In the genomic region with DNA sequence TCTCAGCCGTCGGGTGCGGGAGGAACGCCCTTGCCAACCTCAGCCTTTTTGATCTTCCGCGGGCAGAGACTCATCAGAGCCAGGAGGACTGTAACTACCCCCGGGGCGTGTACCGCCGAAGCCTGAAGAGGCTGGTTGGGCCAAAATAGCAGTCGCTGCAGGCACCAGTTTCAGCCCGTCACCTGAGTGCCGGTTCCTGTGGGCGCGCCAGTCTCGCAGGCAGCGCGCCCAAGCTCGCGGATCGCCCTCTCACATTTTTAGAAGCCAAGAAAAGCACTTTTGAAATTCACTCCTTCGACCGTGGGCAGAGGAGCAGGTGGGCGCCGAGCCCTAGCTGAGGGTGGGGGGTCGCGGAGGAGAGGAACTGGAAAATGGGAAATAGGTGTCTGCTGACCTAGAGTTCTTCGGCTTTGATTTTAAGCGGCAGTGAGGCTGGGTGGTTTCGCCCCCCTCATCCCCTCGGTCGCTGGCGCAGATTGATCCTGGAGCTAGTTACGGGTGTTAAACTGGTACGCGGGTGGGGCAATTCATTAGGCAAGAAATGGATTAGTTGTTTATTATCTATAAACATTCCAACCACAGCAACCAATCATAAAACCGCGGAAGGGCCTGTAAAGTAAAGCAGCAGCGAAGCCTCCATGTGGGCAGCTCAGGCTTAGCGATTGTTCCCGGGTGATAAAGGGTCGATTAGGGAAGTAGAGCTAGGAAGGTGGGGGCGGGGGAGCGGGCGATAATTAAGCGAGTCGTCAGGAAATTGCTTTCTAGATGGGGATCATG, we compare ENCODE assay signal across 8 cellular contexts.
DNase-seq lines count a peak whose midpoint lies in the region; ATAC-seq and TF ChIP-seq lines count a peak whose summit lies in the region.

No MANE protein-coding gene starts in this region.

- peak overlapping the region; percentile 50 for H3K4me3 Mint-ChIP-seq in activated CD8-positive, alpha-beta T cell treated with anti-CD3 and anti-CD28 coated beads for 36 hours

- peak; percentile 10 for DNase-seq in stimulated activated CD4-positive, alpha-beta T cell treated with anti-CD3 and anti-CD28 coated beads, Interleukin-4, amount 100 ng/mL, for 1 hour
- DNase-seq in stimulated activated CD4-positive, alpha-beta T cell treated with anti-CD3 and anti-CD28 coated beads, Interleukin-4, amount 100 ng/mL, for 24 hours = no peak
- DNase-seq in activated CD8-positive, alpha-beta T cell treated with anti-CD3 and anti-CD28 coated beads for 36 hours = peak; percentile 39
- no peak for DNase-seq in testis
- no peak for DNase-seq in NOMO-1 treated with DMSO at 0.1 percent for 48 hours (lab: John Stamatoyannopoulos, UW; ENCODE audit: unreplicated experiment)

- H3K4me1 ChIP-seq in iPS-18a (ENCODE audit: control insufficient read depth, low read depth, low read length) (peaks cover 20% of the 10 kb centered on the region), testis (peaks cover 20% of the 10 kb centered on the region)

- POLR2A ChIA-PET in activated CD8-positive, alpha-beta T cell treated with anti-CD3 and anti-CD28 coated beads for 36 hours (lab: Charles Lee) = interaction anchor here (0.5 kb wide), 1 partner anchor 113 kb away, joined by 3 read pairs; no protein-coding TSS in a partner anchor

- H3K27ac ChIP-seq in iPS-18a (ENCODE audit: low read length) (no peak overlapping the region), testis (no peak overlapping the region)

- H3K4me3 ChIP-seq in iPS-18a (ENCODE audit: low read length) (peak overlapping the region; percentile 48), testis (peak overlapping the region; percentile 29 to 40)

- peak; percentile 55 for ATAC-seq in activated CD8-positive, alpha-beta T cell treated with anti-CD3 and anti-CD28 coated beads for 36 hours
- ATAC-seq in GM19324 (IDR thresholded peaks at IDR 0.05; ENCODE audit: low FRiP score, unreplicated experiment) = no peak
- ATAC-seq in GM19455 (IDR thresholded peaks at IDR 0.05; ENCODE audit: unreplicated experiment) = no peak

- H3K9me3 Mint-ChIP-seq in activated CD8-positive, alpha-beta T cell treated with anti-CD3 and anti-CD28 coated beads for 36 hours = no peaks in the 10 kb centered on the region

- no peak overlapping the region for H3K27ac Mint-ChIP-seq in activated CD8-positive, alpha-beta T cell treated with anti-CD3 and anti-CD28 coated beads for 36 hours

- H3K36me3 Mint-ChIP-seq in activated CD8-positive, alpha-beta T cell treated with anti-CD3 and anti-CD28 coated beads for 36 hours (ENCODE audit: low read depth) = no peaks in the 10 kb centered on the region

- peaks cover 100% of the 10 kb centered on the region for H3K27me3 ChIP-seq in iPS-18a (ENCODE audit: control insufficient read depth, insufficient read depth, low read length)
- no peaks in the 10 kb centered on the region for H3K27me3 ChIP-seq in testis

- no peaks in the 10 kb centered on the region for H3K36me3 ChIP-seq in iPS-18a (ENCODE audit: control insufficient read depth, low read depth, low read length)
- no peaks in the 10 kb centered on the region for H3K36me3 ChIP-seq in testis (ENCODE audit: low read depth, missing control alignments)

- peaks cover 44% of the 10 kb centered on the region for H3K4me1 Mint-ChIP-seq in activated CD8-positive, alpha-beta T cell treated with anti-CD3 and anti-CD28 coated beads for 36 hours (ENCODE audit: low read depth)

- TF ChIP-seq POLR2A in testis (IDR thresholded peaks at IDR 0.05) = no peak

- no peaks in the 10 kb centered on the region for H3K9me3 ChIP-seq in iPS-18a (ENCODE audit: control insufficient read depth, low read depth, low read length)
- no peaks in the 10 kb centered on the region for H3K9me3 ChIP-seq in testis

- CTCF ChIA-PET in activated CD8-positive, alpha-beta T cell treated with anti-CD3 and anti-CD28 coated beads for 36 hours (lab: Charles Lee) = interaction anchor here (0.6 kb wide), 1 partner anchor 15 kb away, joined by 3 read pairs; no protein-coding TSS in a partner anchor

- intact Hi-C loops in activated CD8-positive, alpha-beta T cell treated with anti-CD3 and anti-CD28 coated beads for 36 hours (cut with micrococcal nuclease) = no loop called here
- intact Hi-C loops in testis (cut with DNase I; ENCODE audit: low total_unique reads) = no loop called here

- WGBS in testis, 2 donors = 7 to 18% methylated on average over 34 to 47 of the region's 47 CpGs

- H3K27me3 Mint-ChIP-seq in activated CD8-positive, alpha-beta T cell treated with anti-CD3 and anti-CD28 coated beads for 36 hours = peaks cover 80% of the 10 kb centered on the region

- TF ChIP-seq CTCF in activated CD8-positive, alpha-beta T cell treated with anti-CD3 and anti-CD28 coated beads for 36 hours (IDR thresholded peaks at IDR 0.05) = no peak
- no peak for TF ChIP-seq CTCF in testis (IDR thresholded peaks at IDR 0.05)

- no peak overlapping the region for H3K9ac ChIP-seq in iPS-18a (ENCODE audit: low read length)

Comparison
In these comparisons a context has a peak if more than half of its experiments do, and no peak if none do; other contexts are left out.
1. DNase-seq: peak in stimulated activated CD4-positive, alpha-beta T cell treated with anti-CD3 and anti-CD28 coated beads, Interleukin-4, amount 100 ng/mL, for 1 hour (single experiment) and activated CD8-positive, alpha-beta T cell treated with anti-CD3 and anti-CD28 coated beads for 36 hours (single experiment); none in stimulated activated CD4-positive, alpha-beta T cell treated with anti-CD3 and anti-CD28 coated beads, Interleukin-4, amount 100 ng/mL, for 24 hours (single experiment), testis (single experiment) and NOMO-1 treated with DMSO at 0.1 percent for 48 hours (single experiment).